ENCODE assay signal across 8 cellular contexts in genomic region chr4:87038837-87039715, GRCh38.
A peak's percentile ranks its signal among the peaks of the same experiment; 100 is the strongest.
DNase-seq lines count a peak whose midpoint lies in the region; ATAC-seq and TF ChIP-seq lines count a peak whose summit lies in the region.

No MANE protein-coding gene starts in this region.

- peak overlapping the region; percentile 89 for H3K27ac ChIP-seq in mammary epithelial cell (ENCODE audit: insufficient read depth, low read depth, low read length)

- peaks cover 91% of the 10 kb centered on the region for H3K79me2 ChIP-seq in mammary epithelial cell (ENCODE audit: insufficient read depth, low read length)

- H3K9ac ChIP-seq in mammary epithelial cell (ENCODE audit: insufficient read depth, low read length): peak overlapping the region; percentile 58

- TF ChIP-seq CTCF in mammary epithelial cell (conservative IDR thresholded peaks at IDR 0.05 in 1 of 2, IDR thresholded peaks at IDR 0.05 in 1 of 2; ENCODE audit: extremely low read depth in 1 of 2, insufficient read depth in 1 of 2, low read depth in 1 of 2, low read length in 2 of 2): no peak
- TF ChIP-seq CTCF in kidney epithelial cell (IDR thresholded peaks at IDR 0.05; ENCODE audit: insufficient read depth, low read length, poor library complexity, severe bottlenecking): no peak

- dilution Hi-C loops in mammary epithelial cell (cut with HindIII; ENCODE audit: low sequenced_read_pairs): no loop called here

- intact Hi-C loops in mammary epithelial cell (cut with micrococcal nuclease): loop anchor here (2.0 kb wide), 1 partner anchor 32 kb away; no protein-coding TSS in a partner anchor

- no peaks in the 10 kb centered on the region for H3K9me3 Mint-ChIP-seq in stimulated activated naive B cell treated with anti-CD40 and anti-IgM and Interleukin-4, amounts not matched to agents 10 μg/mL and 1 μg/mL and 100 μg/mL, for 72 hours

- H2AFZ ChIP-seq in mammary epithelial cell (ENCODE audit: low read depth, low read length): peak overlapping the region; percentile 8

- H3K36me3 Mint-ChIP-seq in stimulated activated naive B cell treated with anti-CD40 and anti-IgM and Interleukin-4, amounts not matched to agents 10 μg/mL and 1 μg/mL and 100 μg/mL, for 72 hours: no peaks in the 10 kb centered on the region

- no peaks in the 10 kb centered on the region for H4K20me1 ChIP-seq in mammary epithelial cell (ENCODE audit: insufficient read depth, low read length)

- peak overlapping the region; percentile 54 for H3K4me2 ChIP-seq in mammary epithelial cell (ENCODE audit: insufficient read depth, low read depth, low read length)

- H3K4me3 Mint-ChIP-seq in stimulated activated naive B cell treated with anti-CD40 and anti-IgM and Interleukin-4, amounts not matched to agents 10 μg/mL and 1 μg/mL and 100 μg/mL, for 72 hours: peak overlapping the region in 1 of 2 donors; percentile 25

- H3K4me3 ChIP-seq in mammary epithelial cell (replicated peaks in 1 of 3; ENCODE audit: insufficient read depth in 1 of 3, low read depth in 2 of 3, low read length in 3 of 3) (peak overlapping the region in 1 of 3 experiments; percentile 2), kidney epithelial cell (ENCODE audit: low read depth, low read length) (no peak overlapping the region)

- H3K9me3 ChIP-seq in mammary epithelial cell (replicated peaks; ENCODE audit: insufficient read depth, low read length): no peaks in the 10 kb centered on the region

- TSS peak; percentile 42 for BruUV-seq in mammary epithelial cell (replicated peaks; lab: Mats Ljungman, UMichigan)

- peak overlapping the region; percentile 83 for H3K27ac Mint-ChIP-seq in stimulated activated naive B cell treated with anti-CD40 and anti-IgM and Interleukin-4, amounts not matched to agents 10 μg/mL and 1 μg/mL and 100 μg/mL, for 72 hours

- WGBS in mammary epithelial cell (ENCODE audit: low coverage, missing lambda C conversion rate): 10% methylated on average over 8 of the region's 8 CpGs

- H3K4me1 ChIP-seq in mammary epithelial cell (ENCODE audit: insufficient read depth, low read length): peaks cover 42% of the 10 kb centered on the region

- DNase-seq in AG08395 (ENCODE audit: low spot score): peak; percentile 88
- peak; percentile 42 to 59 for DNase-seq in NCI-H187 (lab: John Stamatoyannopoulos, UW)
- peak; percentile 89 for DNase-seq in mammary epithelial cell
- peak; percentile 94 for DNase-seq in kidney epithelial cell (ENCODE audit: low read depth)
- no peak for DNase-seq in stimulated activated naive B cell treated with anti-CD40 and anti-IgM and Interleukin-4, amounts not matched to agents 10 μg/mL and 1 μg/mL and 100 μg/mL, for 72 hours
- no peak for DNase-seq in GDM1 (lab: John Stamatoyannopoulos, UW)

- in situ Hi-C loops in mammary epithelial cell (cut with MboI; ENCODE audit: low sequenced_read_pairs in 2 of 2): no loop called here

- H3K36me3 ChIP-seq in mammary epithelial cell (ENCODE audit: insufficient read depth, low read length): no peaks in the 10 kb centered on the region
- no peaks in the 10 kb centered on the region for H3K36me3 ChIP-seq in kidney epithelial cell (ENCODE audit: control insufficient read depth, insufficient read depth, low read length)

- CTCF ChIA-PET in mammary epithelial cell (lab: Charles Lee; ENCODE audit: low non-redundant PET): no interaction called here

- peaks cover 30 to 41% of the 10 kb centered on the region in 2 donors for H3K4me1 Mint-ChIP-seq in stimulated activated naive B cell treated with anti-CD40 and anti-IgM and Interleukin-4, amounts not matched to agents 10 μg/mL and 1 μg/mL and 100 μg/mL, for 72 hours

- H3K27me3 ChIP-seq in mammary epithelial cell (ENCODE audit: insufficient read depth, low read length) (no peaks in the 10 kb centered on the region), kidney epithelial cell (ENCODE audit: control insufficient read depth, insufficient read depth, low read length) (no peaks in the 10 kb centered on the region)

- ATAC-seq in GM19351 (IDR thresholded peaks at IDR 0.05; ENCODE audit: unreplicated experiment) (peak; percentile 45), HG02973 (IDR thresholded peaks at IDR 0.05; ENCODE audit: unreplicated experiment) (no peak)
- peak; percentile 76 to 87 for ATAC-seq in stimulated activated naive B cell treated with anti-CD40 and anti-IgM and Interleukin-4, amounts not matched to agents 10 μg/mL and 1 μg/mL and 100 μg/mL, for 72 hours (replicated peaks)

- H3K27me3 Mint-ChIP-seq in stimulated activated naive B cell treated with anti-CD40 and anti-IgM and Interleukin-4, amounts not matched to agents 10 μg/mL and 1 μg/mL and 100 μg/mL, for 72 hours: no peaks in the 10 kb centered on the region

Comparison
In these comparisons a context has a peak if more than half of its experiments do, and no peak if none do; other contexts are left out.
1. DNase-seq: peak in AG08395 (single experiment), NCI-H187 (2 of 2), mammary epithelial cell (single experiment) and kidney epithelial cell (single experiment); none in stimulated activated naive B cell treated with anti-CD40 and anti-IgM and Interleukin-4, amounts not matched to agents 10 μg/mL and 1 μg/mL and 100 μg/mL, for 72 hours (single experiment) and GDM1 (single experiment).